ENCODE assay signal across 18 cellular contexts in the genomic region with DNA sequence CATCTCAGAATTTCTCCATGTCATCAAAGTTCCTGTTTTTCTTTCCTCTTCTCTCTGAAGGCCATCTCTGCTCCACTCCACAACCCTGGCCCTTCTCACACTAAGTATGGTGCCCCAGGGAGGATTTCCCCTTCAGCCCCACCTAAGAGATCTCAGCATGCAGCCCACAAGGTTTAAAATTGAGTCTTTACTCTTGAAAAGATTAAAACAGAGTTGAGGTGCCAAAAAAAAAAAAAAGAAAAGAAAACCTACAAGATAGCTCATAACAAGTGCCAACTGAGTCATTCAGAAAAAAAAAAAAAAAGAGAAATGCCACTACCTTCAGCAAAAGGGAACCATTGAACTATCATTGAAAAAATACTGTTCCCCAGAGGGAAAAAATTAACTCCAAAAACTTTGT. TPM values are rescaled to one million over a fixed set of nuclear protein-coding genes. Genes with fewer than 3 reads are reported as not detected.
A peak's percentile ranks its signal among the peaks of the same experiment; 100 is the strongest.
DNase-seq lines count a peak whose midpoint lies in the region; ATAC-seq and TF ChIP-seq lines count a peak whose summit lies in the region.
"Had no signal": no experiment of that assay in that cellular context is flagged by ENCODE, and none has a peak within 500 bp of the region (broad histone marks: within the 10 kb centered on the region; RNA-seq: fewer than 3 reads in every experiment).

No MANE protein-coding gene starts in this region.

- H3K4me1 Mint-ChIP-seq in activated CD4-positive, alpha-beta memory T cell treated with anti-CD3 and anti-CD28 coated beads, Interleukin-2, amount 10 ng/mL, durations not matched to agents 7 days and 5 days: peaks cover 46% of the 10 kb centered on the region
- H3K4me1 Mint-ChIP-seq in endothelial cell (ENCODE audit: unreplicated experiment): peaks cover 4% of the 10 kb centered on the region

- no peaks in the 10 kb centered on the region for H3K79me2 ChIP-seq in ACC112 (ENCODE audit: control insufficient read depth, insufficient read depth, low read length, unreplicated experiment)
- H3K79me2 ChIP-seq: parathyroid adenoma had no signal

- H2AFZ ChIP-seq in ACC112 (ENCODE audit: low read length, unreplicated experiment): no peak overlapping the region
- H2AFZ ChIP-seq: parathyroid adenoma had no signal

- peaks cover 40% of the 10 kb centered on the region for H3K4me1 ChIP-seq in ACC112 (ENCODE audit: control insufficient read depth, insufficient read depth, low read length, unreplicated experiment)
- H3K4me1 ChIP-seq: BE2C, parathyroid adenoma, thyroid gland had no signal

- no peak for TF ChIP-seq CTCF in fibroblast of the aortic adventitia (IDR thresholded peaks at IDR 0.05; ENCODE audit: insufficient read depth, low read length)
- TF ChIP-seq CTCF in endothelial cell (IDR thresholded peaks at IDR 0.05; ENCODE audit: unreplicated experiment): no peak

- no peak overlapping the region for H3K4me3 ChIP-seq in ACC112 (ENCODE audit: low read depth, low read length)
- H3K4me3 ChIP-seq in fibroblast of the aortic adventitia (ENCODE audit: low read depth, low read length): no peak overlapping the region
- H3K4me3 ChIP-seq: mucosa of descending colon, spleen, thyroid gland had no signal

- no peaks in the 10 kb centered on the region for H3K27me3 ChIP-seq in ACC112 (ENCODE audit: insufficient read depth, low read length)
- H3K27me3 ChIP-seq: BE2C, spleen, thyroid gland had no signal

- no peak for DNase-seq in activated CD4-positive, alpha-beta memory T cell treated with anti-CD3 and anti-CD28 coated beads, Interleukin-2, amount 10 ng/mL, durations not matched to agents 7 days and 5 days
- peak; percentile 74 for DNase-seq in fibroblast of the aortic adventitia (ENCODE audit: low read depth)
- no peak for DNase-seq in COLO829 (ENCODE audit: low spot score)
- DNase-seq in endothelial cell (ENCODE audit: low spot score): no peak
- DNase-seq: BE2C, DMS79 treated with DMSO at 0.1 percent for 48 hours, kidney glomerular epithelial cell, mucosa of descending colon, NCI-H2081, NCI-H748 treated with DMSO at 0.1 percent for 48 hours, spleen, thyroid gland had no signal

- H3K36me3 ChIP-seq in ACC112 (ENCODE audit: insufficient read depth, low read length): no peaks in the 10 kb centered on the region
- H3K36me3 ChIP-seq: BE2C, spleen, thyroid gland had no signal

- POLR2A ChIA-PET in activated CD4-positive, alpha-beta memory T cell treated with anti-CD3 and anti-CD28 coated beads, Interleukin-2, amount 10 ng/mL, durations not matched to agents 7 days and 5 days (lab: Charles Lee): interaction anchor here (0.6 kb wide), 1 partner anchor 135 kb away, joined by 3 read pairs; no protein-coding TSS in a partner anchor

- peaks cover 5% of the 10 kb centered on the region for H3K9me3 Mint-ChIP-seq in activated CD4-positive, alpha-beta memory T cell treated with anti-CD3 and anti-CD28 coated beads, Interleukin-2, amount 10 ng/mL, durations not matched to agents 7 days and 5 days
- peaks cover 6% of the 10 kb centered on the region for H3K9me3 Mint-ChIP-seq in endothelial cell (ENCODE audit: unreplicated experiment)

- H3K27ac ChIP-seq in ACC112 (ENCODE audit: low read depth, low read length): peak overlapping the region; percentile 85
- H3K27ac ChIP-seq: parathyroid adenoma, RWPE1, spleen, thyroid gland had no signal

- H3K4me3 Mint-ChIP-seq in activated CD4-positive, alpha-beta memory T cell treated with anti-CD3 and anti-CD28 coated beads, Interleukin-2, amount 10 ng/mL, durations not matched to agents 7 days and 5 days: no peak overlapping the region
- H3K4me3 Mint-ChIP-seq in endothelial cell (ENCODE audit: unreplicated experiment): no peak overlapping the region

- peaks cover 3% of the 10 kb centered on the region for H3K36me3 Mint-ChIP-seq in activated CD4-positive, alpha-beta memory T cell treated with anti-CD3 and anti-CD28 coated beads, Interleukin-2, amount 10 ng/mL, durations not matched to agents 7 days and 5 days (ENCODE audit: low read depth)
- H3K36me3 Mint-ChIP-seq in endothelial cell (ENCODE audit: low read depth, unreplicated experiment): no peaks in the 10 kb centered on the region

- CTCF ChIA-PET in activated CD4-positive, alpha-beta memory T cell treated with anti-CD3 and anti-CD28 coated beads, Interleukin-2, amount 10 ng/mL, durations not matched to agents 7 days and 5 days (lab: Charles Lee): interaction anchor here (0.9 kb wide), 1 partner anchor 36 kb away, joined by 3 read pairs; no protein-coding TSS in a partner anchor

- H3K27ac Mint-ChIP-seq in activated CD4-positive, alpha-beta memory T cell treated with anti-CD3 and anti-CD28 coated beads, Interleukin-2, amount 10 ng/mL, durations not matched to agents 7 days and 5 days: peak overlapping the region; percentile 55
- H3K27ac Mint-ChIP-seq in endothelial cell (ENCODE audit: unreplicated experiment): no peak overlapping the region

- ATAC-seq in GM18868 (IDR thresholded peaks at IDR 0.05; ENCODE audit: unreplicated experiment) (peak; percentile 39), HG02623 (IDR thresholded peaks at IDR 0.05; ENCODE audit: unreplicated experiment) (no peak), GM19452 (IDR thresholded peaks at IDR 0.05; ENCODE audit: unreplicated experiment) (no peak)
- ATAC-seq: mucosa of descending colon had no signal

- H3K27me3 Mint-ChIP-seq in activated CD4-positive, alpha-beta memory T cell treated with anti-CD3 and anti-CD28 coated beads, Interleukin-2, amount 10 ng/mL, durations not matched to agents 7 days and 5 days: no peaks in the 10 kb centered on the region
- peaks cover 4% of the 10 kb centered on the region for H3K27me3 Mint-ChIP-seq in endothelial cell (ENCODE audit: unreplicated experiment)

RNA-seq across cellular contexts. Expression of a gene that starts 36.5 kb away (rescaled TPM):
- total RNA-seq in activated CD4-positive, alpha-beta memory T cell treated with anti-CD3 and anti-CD28 coated beads, Interleukin-2, amount 10 ng/mL, durations not matched to agents 7 days and 5 days: 100 to 1,000 TPM; 143 to 144 TPM
- total RNA-seq in fibroblast of the aortic adventitia (ENCODE audit: low replicate concordance) (7.0 and 19.9 TPM in 2 replicates), endothelial cell (ENCODE audit: unreplicated experiment) (22.6 TPM)
